30 cellular contexts compared by ENCODE assay signal in the genomic region with DNA sequence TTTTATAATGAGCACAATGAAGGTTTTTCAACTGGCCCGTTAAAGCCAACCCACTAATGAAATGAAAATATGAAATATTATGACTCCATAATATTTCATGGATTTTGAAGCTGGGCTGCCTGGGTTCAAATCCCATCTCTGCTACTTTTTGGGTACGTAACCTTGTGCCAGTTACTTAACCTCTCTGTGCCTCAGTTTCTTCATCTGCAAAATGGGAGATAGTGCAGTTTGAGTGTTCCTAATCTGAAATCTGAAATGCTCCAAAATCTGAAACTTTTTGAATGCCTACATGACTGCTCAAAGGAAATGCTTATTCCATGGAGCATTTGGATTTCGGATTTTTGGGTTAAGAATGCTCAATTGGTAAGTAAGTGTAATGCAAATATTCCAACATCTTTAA.
"Had no signal": no experiment of that assay in that cellular context is flagged by ENCODE, and none has a peak within 500 bp of the region (broad histone marks: within the 10 kb centered on the region; RNA-seq: fewer than 3 reads in every experiment).

No MANE protein-coding gene starts in this region.

- H3K9ac ChIP-seq: neural progenitor cell, parathyroid adenoma had no signal

- H3K27ac ChIP-seq: neural progenitor cell, ovary, parathyroid adenoma, psoas muscle, skin epidermis, spleen, suprapubic skin, testis, tibial artery, transverse colon, upper lobe of right lung, uterus had no signal

- H3K9me3 Mint-ChIP-seq: naive thymus-derived CD4-positive, alpha-beta T cell; stimulated activated memory B cell treated with anti-CD40 and anti-IgM and Interleukin-4, amounts not matched to agents 10 μg/mL and 1 μg/mL and 100 μg/mL, for 72 hours; stimulated activated naive CD8-positive, alpha-beta T cell treated with anti-CD3 and anti-CD28 coated beads, Interleukin-15, amount 100 ng/mL, for 72 hours; type B pancreatic cell had no signal

- H3K4me3 Mint-ChIP-seq: nephron; neural progenitor cell; stimulated activated memory B cell treated with anti-CD40 and anti-IgM and Interleukin-4, amounts not matched to agents 10 μg/mL and 1 μg/mL and 100 μg/mL, for 72 hours; stimulated activated naive CD8-positive, alpha-beta T cell treated with anti-CD3 and anti-CD28 coated beads, Interleukin-15, amount 100 ng/mL, for 72 hours; type B pancreatic cell had no signal

- ATAC-seq: naive thymus-derived CD4-positive, alpha-beta T cell; psoas muscle; right cardiac atrium; sciatic nerve; stimulated activated memory B cell treated with anti-CD40 and anti-IgM and Interleukin-4, amounts not matched to agents 10 μg/mL and 1 μg/mL and 100 μg/mL, for 72 hours; stimulated activated naive CD8-positive, alpha-beta T cell treated with anti-CD3 and anti-CD28 coated beads, Interleukin-15, amount 100 ng/mL, for 72 hours; stimulated activated naive CD8-positive, alpha-beta T cell treated with anti-CD3 and anti-CD28 coated beads, Interleukin-15, Interleukin-2, amounts not matched to agents 100 U/mL and 50 U/mL, for 24 hours; upper lobe of right lung had no signal

- H3K36me3 ChIP-seq: neural progenitor cell, ovary, spleen, suprapubic skin, tibial artery, transverse colon, uterus had no signal

- H3K36me3 Mint-ChIP-seq: stimulated activated memory B cell treated with anti-CD40 and anti-IgM and Interleukin-4, amounts not matched to agents 10 μg/mL and 1 μg/mL and 100 μg/mL, for 72 hours had no signal

- H3K4me2 ChIP-seq: neural progenitor cell, smooth muscle cell had no signal

- H3K4me1 ChIP-seq: neural progenitor cell, parathyroid adenoma, psoas muscle, testis, uterus had no signal

- H3K27me3 Mint-ChIP-seq: naive thymus-derived CD4-positive, alpha-beta T cell; progenitor cell of endocrine pancreas; stimulated activated memory B cell treated with anti-CD40 and anti-IgM and Interleukin-4, amounts not matched to agents 10 μg/mL and 1 μg/mL and 100 μg/mL, for 72 hours; stimulated activated naive CD8-positive, alpha-beta T cell treated with anti-CD3 and anti-CD28 coated beads, Interleukin-15, amount 100 ng/mL, for 72 hours; type B pancreatic cell had no signal

- H3K27ac Mint-ChIP-seq: naive thymus-derived CD4-positive, alpha-beta T cell; neural progenitor cell; progenitor cell of endocrine pancreas; stimulated activated memory B cell treated with anti-CD40 and anti-IgM and Interleukin-4, amounts not matched to agents 10 μg/mL and 1 μg/mL and 100 μg/mL, for 72 hours; stimulated activated naive CD8-positive, alpha-beta T cell treated with anti-CD3 and anti-CD28 coated beads, Interleukin-15, amount 100 ng/mL, for 72 hours; type B pancreatic cell had no signal

- H2AFZ ChIP-seq: neural progenitor cell, parathyroid adenoma had no signal

- H3K9me3 ChIP-seq: ovary, psoas muscle, spleen, suprapubic skin, testis, tibial artery, transverse colon, upper lobe of right lung, uterus had no signal

- H3K4me3 ChIP-seq: neural progenitor cell, ovary, psoas muscle, skin epidermis, smooth muscle cell, spleen, suprapubic skin, testis, tibial artery, transverse colon, upper lobe of right lung, uterus had no signal

- H3K4me1 Mint-ChIP-seq: neural progenitor cell had no signal

- H3K27me3 ChIP-seq: neural progenitor cell, ovary, spleen, suprapubic skin, testis, tibial artery, transverse colon, upper lobe of right lung, uterus had no signal

- DNase-seq: naive thymus-derived CD4-positive, alpha-beta T cell; occipital lobe; ovary; posterior cingulate gyrus; psoas muscle; right cardiac atrium; spleen; stimulated activated CD4-positive, alpha-beta T cell treated with anti-CD3 and anti-CD28 coated beads, Interleukin-12 subunit alpha, Interleukin-12 subunit beta, amount 100 ng/mL, for 4 hours; stimulated activated CD4-positive, alpha-beta T cell treated with anti-CD3 and anti-CD28 coated beads, Interleukin-1b, Interleukin-23, amount 100 ng/mL, for 48 hours; stimulated activated CD4-positive, alpha-beta T cell treated with anti-CD3 and anti-CD28 coated beads, Interleukin-4, amount 100 ng/mL, for 1 hour; stimulated activated CD4-positive, alpha-beta T cell treated with anti-CD3 and anti-CD28 coated beads, Interleukin-4, amount 100 ng/mL, for 4 hours; stimulated activated CD8-positive, alpha-beta memory T cell treated with anti-CD3 and anti-CD28 coated beads, Interleukin-4, amount 100 ng/mL, for 48 hours; stimulated activated naive CD4-positive, alpha-beta T cell; stimulated activated naive CD8-positive, alpha-beta T cell treated with anti-CD3 and anti-CD28 coated beads, Interleukin-15, amount 100 ng/mL, for 72 hours; stimulated activated naive CD8-positive, alpha-beta T cell treated with anti-CD3 and anti-CD28 coated beads, Interleukin-15, Interleukin-2, amounts not matched to agents 100 U/mL and 50 U/mL, for 24 hours; testis; tibial artery; transverse colon; upper lobe of right lung; uterus had no signal
